In the genomic region with DNA sequence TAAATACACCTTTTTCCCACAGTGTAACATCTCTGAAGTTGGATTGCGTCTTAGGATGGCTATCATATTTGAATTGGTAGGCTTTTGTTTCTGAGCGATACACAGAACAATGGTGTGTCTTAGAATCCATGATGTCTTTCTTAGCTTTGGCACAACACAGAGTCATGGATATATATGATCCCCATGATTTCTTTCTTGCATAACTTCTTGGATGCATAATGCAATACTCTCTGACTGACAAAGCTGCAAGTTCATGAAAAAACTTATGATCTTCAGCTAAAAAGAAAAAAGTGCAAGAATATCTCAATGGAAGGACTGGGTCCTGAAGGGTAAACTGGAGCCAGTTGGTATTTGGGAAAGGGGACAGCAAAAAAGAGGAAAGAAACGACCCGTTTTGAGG, we compare ENCODE assay signal across 19 cellular contexts. TPM values are rescaled to one million over a fixed set of nuclear protein-coding genes. Genes with fewer than 3 reads are reported as not detected.
A peak's percentile ranks its signal among the peaks of the same experiment; 100 is the strongest.
DNase-seq lines count a peak whose midpoint lies in the region; ATAC-seq and TF ChIP-seq lines count a peak whose summit lies in the region.
"Had no signal": no experiment of that assay in that cellular context is flagged by ENCODE, and none has a peak within 500 bp of the region (broad histone marks: within the 10 kb centered on the region; RNA-seq: fewer than 3 reads in every experiment).

No MANE protein-coding gene starts in this region.

- no peaks in the 10 kb centered on the region for H3K36me3 ChIP-seq in CD4-positive, CD25-positive, alpha-beta regulatory T cell (ENCODE audit: control insufficient read depth, insufficient read depth, low read length)
- no peaks in the 10 kb centered on the region for H3K36me3 ChIP-seq in adipocyte (ENCODE audit: control insufficient read depth, insufficient read depth, low read length, severe bottlenecking)
- H3K36me3 ChIP-seq in HAP-1 (replicated peaks): no peaks in the 10 kb centered on the region

- intact Hi-C loops in natural killer cell (cut with micrococcal nuclease): loop anchor here (5.0 to 10.0 kb wide), 2 partner anchors 66 to 88 kb away; no protein-coding TSS in a partner anchor

- no peak for DNase-seq in T-helper 2 cell treated with Interferon-gamma antibody and Interleukin-4, amounts not matched to agents 5 μg/mL and 100 μg/mL, for 36 hours (ENCODE audit: low spot score)
- DNase-seq in T-helper 2 cell (no peak), adipocyte (ENCODE audit: low read depth) (peak; percentile 63), natural killer cell (no peak), SIG-M5 treated with dmso at 0.1 percent for 504 hours (lab: John Stamatoyannopoulos, UW; ENCODE audit: unreplicated experiment) (no peak), HAP-1 (ENCODE audit: low spot score in 2 of 2) (no peak)
- no peak for DNase-seq in CD4-positive, CD25-positive, alpha-beta regulatory T cell
- DNase-seq: CD4-positive, alpha-beta T cell; DND-41; GDM1; GM23248; KBM-7; NCI-H1092 treated with DMSO at 0.1 percent for 48 hours; NCI-H1694; NCI-H2107; NCI-H69 had no signal

- H3K9ac ChIP-seq in adipocyte (ENCODE audit: low read length): no peak overlapping the region
- H3K9ac ChIP-seq: GM23248 had no signal

- ATAC-seq in CD4-positive, CD25-positive, alpha-beta regulatory T cell (ENCODE audit: low read depth in 2 of 2): no peak
- no peak for ATAC-seq in natural killer cell
- no peak for ATAC-seq in HG03045 (IDR thresholded peaks at IDR 0.05; ENCODE audit: unreplicated experiment)

- TF ChIP-seq CTCF in natural killer cell (IDR thresholded peaks at IDR 0.05): no peak

- H3K4me3 ChIP-seq in CD4-positive, CD25-positive, alpha-beta regulatory T cell (ENCODE audit: low read depth, low read length): no peak overlapping the region
- H3K4me3 ChIP-seq in adipocyte (ENCODE audit: low read length): no peak overlapping the region
- H3K4me3 ChIP-seq in HAP-1: no peak overlapping the region
- H3K4me3 ChIP-seq: GM23248 had no signal

- no peak overlapping the region for H3K27ac ChIP-seq in CD4-positive, CD25-positive, alpha-beta regulatory T cell (ENCODE audit: insufficient read depth, low read length, poor library complexity, severe bottlenecking)
- H3K27ac ChIP-seq: GM23248, HL-60, RWPE1 had no signal

- peaks cover 21% of the 10 kb centered on the region for H3K4me1 Mint-ChIP-seq in T-helper 2 cell treated with Interferon-gamma antibody and Interleukin-4, amounts not matched to agents 5 μg/mL and 100 μg/mL, for 36 hours (ENCODE audit: low read depth)
- peaks cover 0 to 29% (median 13%) of the 10 kb centered on the region in 4 donors for H3K4me1 Mint-ChIP-seq in CD4-positive, CD25-positive, alpha-beta regulatory T cell
- peaks cover 27 to 29% of the 10 kb centered on the region in 2 donors for H3K4me1 Mint-ChIP-seq in natural killer cell

- no peaks in the 10 kb centered on the region for H3K36me3 Mint-ChIP-seq in T-helper 2 cell treated with Interferon-gamma antibody and Interleukin-4, amounts not matched to agents 5 μg/mL and 100 μg/mL, for 36 hours (ENCODE audit: low read depth)
- no peaks in the 10 kb centered on the region for H3K36me3 Mint-ChIP-seq in CD4-positive, CD25-positive, alpha-beta regulatory T cell
- H3K36me3 Mint-ChIP-seq in natural killer cell: no peaks in the 10 kb centered on the region

- peaks cover 52% of the 10 kb centered on the region for H3K27me3 Mint-ChIP-seq in T-helper 2 cell treated with Interferon-gamma antibody and Interleukin-4, amounts not matched to agents 5 μg/mL and 100 μg/mL, for 36 hours (ENCODE audit: low read depth)
- peaks cover 15% of the 10 kb centered on the region for H3K27me3 Mint-ChIP-seq in CD4-positive, CD25-positive, alpha-beta regulatory T cell
- H3K27me3 Mint-ChIP-seq in natural killer cell (ENCODE audit: low read depth in 2 of 2): peaks cover 23 to 32% of the 10 kb centered on the region in 2 donors

- no peaks in the 10 kb centered on the region for H3K9me3 ChIP-seq in CD4-positive, CD25-positive, alpha-beta regulatory T cell (ENCODE audit: control insufficient read depth in 2 of 2, low read length in 2 of 2)
- H3K9me3 ChIP-seq in adipocyte (ENCODE audit: control insufficient read depth, low read length) (no peaks in the 10 kb centered on the region), HAP-1 (no peaks in the 10 kb centered on the region)

- no peaks in the 10 kb centered on the region for H3K9me3 Mint-ChIP-seq in T-helper 2 cell treated with Interferon-gamma antibody and Interleukin-4, amounts not matched to agents 5 μg/mL and 100 μg/mL, for 36 hours
- peaks cover 0 to 2% (median 0%) of the 10 kb centered on the region in 7 donors for H3K9me3 Mint-ChIP-seq in CD4-positive, CD25-positive, alpha-beta regulatory T cell
- no peaks in the 10 kb centered on the region for H3K9me3 Mint-ChIP-seq in natural killer cell
- H3K9me3 Mint-ChIP-seq: CD4-positive, alpha-beta T cell had no signal

- peak overlapping the region; percentile 37 for H3K4me3 Mint-ChIP-seq in T-helper 2 cell treated with Interferon-gamma antibody and Interleukin-4, amounts not matched to agents 5 μg/mL and 100 μg/mL, for 36 hours
- peak overlapping the region in 3 of 4 donors; percentile 41 to 85 (median 43) for H3K4me3 Mint-ChIP-seq in CD4-positive, CD25-positive, alpha-beta regulatory T cell
- H3K4me3 Mint-ChIP-seq in natural killer cell: peak overlapping the region; percentile 55
- H3K4me3 Mint-ChIP-seq: CD4-positive, alpha-beta T cell had no signal

- H3K27me3 ChIP-seq in CD4-positive, CD25-positive, alpha-beta regulatory T cell (ENCODE audit: control insufficient read depth, insufficient read depth, low read length): no peaks in the 10 kb centered on the region
- peaks cover 11% of the 10 kb centered on the region for H3K27me3 ChIP-seq in adipocyte (replicated peaks; ENCODE audit: control insufficient read depth, insufficient read depth, low read length)
- H3K27me3 ChIP-seq in HAP-1 (ENCODE audit: low read depth): no peaks in the 10 kb centered on the region

- peaks cover 16% of the 10 kb centered on the region for H3K4me1 ChIP-seq in CD4-positive, CD25-positive, alpha-beta regulatory T cell (ENCODE audit: control insufficient read depth, insufficient read depth, low read length, poor library complexity, severe bottlenecking)
- H3K4me1 ChIP-seq in adipocyte (ENCODE audit: control insufficient read depth, insufficient read depth, low read length) (peaks cover 20% of the 10 kb centered on the region), HAP-1 (no peaks in the 10 kb centered on the region; the same call in 1 of the 2 replicates)

- no peak overlapping the region for H3K27ac Mint-ChIP-seq in T-helper 2 cell treated with Interferon-gamma antibody and Interleukin-4, amounts not matched to agents 5 μg/mL and 100 μg/mL, for 36 hours
- H3K27ac Mint-ChIP-seq in CD4-positive, CD25-positive, alpha-beta regulatory T cell: peak overlapping the region in 1 of 3 donors; percentile 26
- no peak overlapping the region for H3K27ac Mint-ChIP-seq in natural killer cell
- H3K27ac Mint-ChIP-seq: CD4-positive, alpha-beta T cell had no signal

- in situ Hi-C loops in HAP-1 (cut with MboI; ENCODE audit: low sequenced_read_pairs): no loop called here

RNA-seq across cellular contexts. Expression of a gene that starts 48.1 kb away (rescaled TPM):
- total RNA-seq in CD4-positive, CD25-positive, alpha-beta regulatory T cell: 1.3 TPM
- polyA plus RNA-seq in CD4-positive, CD25-positive, alpha-beta regulatory T cell: not detected
- under 1 TPM; 0.14 to 0.95 (median 0.71) TPM for total RNA-seq in natural killer cell
- total RNA-seq: GM23248 had no signal
